Comparison of ENCODE assay signal across 27 cellular contexts in the genomic region with DNA sequence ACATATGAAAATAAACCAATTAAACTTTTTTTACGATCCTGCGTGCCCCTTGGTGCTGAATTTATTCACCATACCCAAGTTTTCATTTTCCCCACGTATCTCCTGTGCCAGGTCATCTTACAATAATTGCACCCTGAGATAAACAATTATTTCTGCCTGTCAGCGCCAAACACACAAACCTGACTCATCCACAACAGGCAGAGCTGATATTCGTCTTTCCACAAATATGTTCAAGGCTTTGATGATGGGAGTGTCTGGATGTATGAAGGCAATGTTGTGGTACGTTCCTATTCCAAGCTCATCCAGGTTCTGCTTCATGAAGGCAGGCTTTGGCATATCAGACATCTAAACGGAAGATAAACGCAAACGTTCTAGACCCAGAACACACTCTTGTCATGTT. TPM values are rescaled to one million over a fixed set of nuclear protein-coding genes. Genes with fewer than 3 reads are reported as not detected.
A peak's percentile ranks its signal among the peaks of the same experiment; 100 is the strongest.
DNase-seq lines count a peak whose midpoint lies in the region; ATAC-seq, FAIRE-seq and TF ChIP-seq lines count a peak whose summit lies in the region.
"Had no signal": no experiment of that assay in that cellular context is flagged by ENCODE, and none has a peak within 500 bp of the region (broad histone marks: within the 10 kb centered on the region; RNA-seq: fewer than 3 reads in every experiment).

No MANE protein-coding gene starts in this region.

- H3K4me1 ChIP-seq in astrocyte (ENCODE audit: insufficient read depth, low read length): no peaks in the 10 kb centered on the region
- H3K4me1 ChIP-seq in keratinocyte (ENCODE audit: control insufficient read depth, extremely low read depth, insufficient read depth, low read length): peaks cover 13% of the 10 kb centered on the region
- H3K4me1 ChIP-seq in CD8-positive, alpha-beta T cell (ENCODE audit: insufficient read depth, low read length): no peaks in the 10 kb centered on the region
- H3K4me1 ChIP-seq: tibial nerve had no signal

- no peak overlapping the region for H3K4me3 Mint-ChIP-seq in astrocyte (ENCODE audit: unreplicated experiment)
- H3K4me3 Mint-ChIP-seq in CD8-positive, alpha-beta T cell: no peak overlapping the region
- H3K4me3 Mint-ChIP-seq in activated CD8-positive, alpha-beta memory T cell treated with anti-CD3 and anti-CD28 coated beads, Interleukin-2, amount 10 ng/mL, durations not matched to agents 7 days and 5 days: no peak overlapping the region
- H3K4me3 Mint-ChIP-seq: activated CD4-positive, alpha-beta T cell treated with anti-CD3 and anti-CD28 coated beads for 36 hours; activated naive CD8-positive, alpha-beta T cell treated with anti-CD3 and anti-CD28 coated beads for 36 hours had no signal

- H3K9me1 ChIP-seq in keratinocyte (ENCODE audit: control insufficient read depth, extremely low read depth, insufficient read depth, low read length): no peaks in the 10 kb centered on the region

- H3K9me3 Mint-ChIP-seq in astrocyte (ENCODE audit: unreplicated experiment): no peaks in the 10 kb centered on the region
- H3K9me3 Mint-ChIP-seq in CD8-positive, alpha-beta T cell: no peaks in the 10 kb centered on the region
- H3K9me3 Mint-ChIP-seq in activated CD8-positive, alpha-beta memory T cell treated with anti-CD3 and anti-CD28 coated beads, Interleukin-2, amount 10 ng/mL, durations not matched to agents 7 days and 5 days (ENCODE audit: low read depth): no peaks in the 10 kb centered on the region
- H3K9me3 Mint-ChIP-seq: activated naive CD8-positive, alpha-beta T cell treated with anti-CD3 and anti-CD28 coated beads for 36 hours had no signal

- no peak for FAIRE-seq in astrocyte (lab: Jason Lieb, UNC)
- peak; percentile 79 for FAIRE-seq in keratinocyte (lab: Jason Lieb, UNC)
- FAIRE-seq: GM12878, H1 had no signal

- no peak overlapping the region for H3K27ac ChIP-seq in astrocyte (ENCODE audit: low read depth, low read length)
- no peak overlapping the region for H3K27ac ChIP-seq in keratinocyte (ENCODE audit: control insufficient read depth, insufficient read depth, low read length)
- H3K27ac ChIP-seq in CD8-positive, alpha-beta T cell (ENCODE audit: low read depth, low read length): no peak overlapping the region
- H3K27ac ChIP-seq: ovary, tibial nerve had no signal

- H3K27me3 ChIP-seq in astrocyte (ENCODE audit: insufficient read depth, low read length): no peaks in the 10 kb centered on the region
- H3K27me3 ChIP-seq in keratinocyte (ENCODE audit: control insufficient read depth, extremely low read depth, insufficient read depth, low read length): no peaks in the 10 kb centered on the region
- H3K27me3 ChIP-seq in CD8-positive, alpha-beta T cell (ENCODE audit: insufficient read depth, low read length): no peaks in the 10 kb centered on the region
- H3K27me3 ChIP-seq: ovary, tibial nerve had no signal

- ATAC-seq in GM21447 (IDR thresholded peaks at IDR 0.05; ENCODE audit: unreplicated experiment): no peak
- ATAC-seq in CD8-positive, alpha-beta T cell: no peak
- no peak for ATAC-seq in activated CD8-positive, alpha-beta memory T cell treated with anti-CD3 and anti-CD28 coated beads, Interleukin-2, amount 10 ng/mL, durations not matched to agents 7 days and 5 days
- ATAC-seq: activated CD4-positive, alpha-beta T cell treated with anti-CD3 and anti-CD28 coated beads for 36 hours; GM12878; mucosa of descending colon had no signal

- H3K9me3 ChIP-seq in astrocyte (ENCODE audit: insufficient read depth, low read depth, low read length): no peaks in the 10 kb centered on the region
- no peaks in the 10 kb centered on the region for H3K9me3 ChIP-seq in keratinocyte (ENCODE audit: control insufficient read depth, low read depth, low read length)
- H3K9me3 ChIP-seq in CD8-positive, alpha-beta T cell (ENCODE audit: low read length): no peaks in the 10 kb centered on the region
- H3K9me3 ChIP-seq: mucosa of descending colon, ovary, tibial nerve had no signal

- POLR2A ChIA-PET in CD8-positive, alpha-beta T cell (lab: Charles Lee): no interaction called here

- H3K4me2 ChIP-seq in astrocyte (ENCODE audit: low read length) (no peak overlapping the region), keratinocyte (ENCODE audit: control insufficient read depth, extremely low read depth, insufficient read depth, low read depth, low read length) (peak overlapping the region; percentile 24)

- no peaks in the 10 kb centered on the region for H3K27me3 Mint-ChIP-seq in astrocyte (ENCODE audit: low read depth, unreplicated experiment)
- H3K27me3 Mint-ChIP-seq in CD8-positive, alpha-beta T cell (ENCODE audit: low read depth): no peaks in the 10 kb centered on the region
- no peaks in the 10 kb centered on the region for H3K27me3 Mint-ChIP-seq in activated CD8-positive, alpha-beta memory T cell treated with anti-CD3 and anti-CD28 coated beads, Interleukin-2, amount 10 ng/mL, durations not matched to agents 7 days and 5 days
- H3K27me3 Mint-ChIP-seq: activated CD4-positive, alpha-beta T cell treated with anti-CD3 and anti-CD28 coated beads for 36 hours; activated naive CD8-positive, alpha-beta T cell treated with anti-CD3 and anti-CD28 coated beads for 36 hours had no signal

- peaks cover 4% of the 10 kb centered on the region for H3K4me1 Mint-ChIP-seq in astrocyte (ENCODE audit: low read depth, unreplicated experiment)
- H3K4me1 Mint-ChIP-seq in CD8-positive, alpha-beta T cell (ENCODE audit: low read depth): peaks cover 3% of the 10 kb centered on the region
- peaks cover 2% of the 10 kb centered on the region for H3K4me1 Mint-ChIP-seq in activated CD8-positive, alpha-beta memory T cell treated with anti-CD3 and anti-CD28 coated beads, Interleukin-2, amount 10 ng/mL, durations not matched to agents 7 days and 5 days

- H2AFZ ChIP-seq in astrocyte (ENCODE audit: low read depth, low read length): no peak overlapping the region
- no peak overlapping the region for H2AFZ ChIP-seq in keratinocyte (ENCODE audit: control insufficient read depth, low read length)

- H4K20me1 ChIP-seq in astrocyte (ENCODE audit: insufficient read depth, low read length): no peaks in the 10 kb centered on the region
- H4K20me1 ChIP-seq in keratinocyte (ENCODE audit: control insufficient read depth, extremely low read depth, insufficient read depth, low read length): no peaks in the 10 kb centered on the region

- dilution Hi-C loops in keratinocyte (cut with MboI; ENCODE audit: extremely low pct_ligation_motif_present, low sequenced_read_pairs): no loop called here

- CTCF ChIA-PET in CD8-positive, alpha-beta T cell (lab: Charles Lee): no interaction called here
- CTCF ChIA-PET in activated CD8-positive, alpha-beta memory T cell treated with anti-CD3 and anti-CD28 coated beads, Interleukin-2, amount 10 ng/mL, durations not matched to agents 7 days and 5 days (lab: Charles Lee): no interaction called here

- no peak overlapping the region for H3K27ac Mint-ChIP-seq in astrocyte (ENCODE audit: unreplicated experiment)
- no peak overlapping the region for H3K27ac Mint-ChIP-seq in CD8-positive, alpha-beta T cell
- H3K27ac Mint-ChIP-seq in activated CD8-positive, alpha-beta memory T cell treated with anti-CD3 and anti-CD28 coated beads, Interleukin-2, amount 10 ng/mL, durations not matched to agents 7 days and 5 days: no peak overlapping the region
- H3K27ac Mint-ChIP-seq: activated CD4-positive, alpha-beta T cell treated with anti-CD3 and anti-CD28 coated beads for 36 hours; activated naive CD8-positive, alpha-beta T cell treated with anti-CD3 and anti-CD28 coated beads for 36 hours had no signal

- DNase-seq in EH (ENCODE audit: low read depth) (peak; percentile 26), M059J (ENCODE audit: low read depth) (peak; percentile 52), astrocyte (ENCODE audit: low read depth) (peak; percentile 63), keratinocyte (ENCODE audit: low read depth, low spot score) (peak; percentile 38), mucosa of gallbladder (ENCODE audit: low spot score) (no peak)
- no peak for DNase-seq in CD8-positive, alpha-beta T cell
- no peak for DNase-seq in activated CD8-positive, alpha-beta memory T cell treated with anti-CD3 and anti-CD28 coated beads, Interleukin-2, amount 10 ng/mL, durations not matched to agents 7 days and 5 days
- DNase-seq: ACHN; activated CD4-positive, alpha-beta T cell treated with anti-CD3 and anti-CD28 coated beads for 36 hours; activated effector memory CD4-positive, alpha-beta T cell treated with Interleukin-2 at 50 U/mL for 16 hours; activated naive CD8-positive, alpha-beta T cell treated with anti-CD3 and anti-CD28 coated beads for 36 hours; C1 segment of cervical spinal cord; cerebellar nuclear complex; DND-41; KBM-7; kidney; mucosa of descending colon; NCI-H1417; NCI-H2081 treated with DMSO at 0.1 percent for 48 hours; NCI-H774; ovary; stimulated activated CD4-positive, alpha-beta T cell treated with anti-CD3 and anti-CD28 coated beads, Interleukin-1b, Interleukin-23, amount 100 ng/mL, for 48 hours had no signal

- H3K4me3 ChIP-seq in astrocyte (ENCODE audit: insufficient read depth, low read depth, low read length): no peak overlapping the region
- no peak overlapping the region for H3K4me3 ChIP-seq in keratinocyte (ENCODE audit: control insufficient read depth in 2 of 3, extremely low read depth in 1 of 3, insufficient read depth in 2 of 3, low read depth in 1 of 3, low read length in 3 of 3)
- H3K4me3 ChIP-seq in CD8-positive, alpha-beta T cell (ENCODE audit: low read depth, low read length): no peak overlapping the region
- H3K4me3 ChIP-seq: GM12878, mucosa of descending colon, ovary, skin epidermis, tibial nerve had no signal

- TF ChIP-seq CTCF in astrocyte (IDR thresholded peaks at IDR 0.05; ENCODE audit: insufficient read depth, low read depth, low read length) (no peak), keratinocyte (optimal IDR thresholded peaks at IDR 0.05 in 1 of 3, IDR thresholded peaks at IDR 0.05 in 1 of 3, conservative IDR thresholded peaks at IDR 0.05 in 1 of 3; ENCODE audit: extremely low read depth in 1 of 3, insufficient read depth in 2 of 3, low read length in 3 of 3) (no peak)
- no peak for TF ChIP-seq CTCF in CD8-positive, alpha-beta T cell (IDR thresholded peaks at IDR 0.05)

- intact Hi-C loops in CD8-positive, alpha-beta T cell (cut with DNase I, micrococcal nuclease): loop anchor here (5.0 to 10.0 kb wide), 2 partner anchors 67 to 579 kb away; no protein-coding TSS in a partner anchor

- H3K79me2 ChIP-seq in astrocyte (ENCODE audit: insufficient read depth, low read length) (no peaks in the 10 kb centered on the region), keratinocyte (ENCODE audit: control insufficient read depth, insufficient read depth, low read length) (no peaks in the 10 kb centered on the region)

- H3K36me3 ChIP-seq in astrocyte (ENCODE audit: insufficient read depth, low read length) (peaks cover 12% of the 10 kb centered on the region), keratinocyte (ENCODE audit: control insufficient read depth in 2 of 2, extremely low read depth in 1 of 2, insufficient read depth in 2 of 2, low read length in 2 of 2) (peaks cover 0 to 11% of the 10 kb centered on the region in 2 experiments)
- no peaks in the 10 kb centered on the region for H3K36me3 ChIP-seq in CD8-positive, alpha-beta T cell (ENCODE audit: insufficient read depth, low read length)
- H3K36me3 ChIP-seq: ovary had no signal

- peaks cover 17% of the 10 kb centered on the region for H3K36me3 Mint-ChIP-seq in astrocyte (ENCODE audit: low read depth, unreplicated experiment)
- H3K36me3 Mint-ChIP-seq in CD8-positive, alpha-beta T cell: peaks cover 58% of the 10 kb centered on the region
- peaks cover 10% of the 10 kb centered on the region for H3K36me3 Mint-ChIP-seq in activated CD8-positive, alpha-beta memory T cell treated with anti-CD3 and anti-CD28 coated beads, Interleukin-2, amount 10 ng/mL, durations not matched to agents 7 days and 5 days

- H3K9ac ChIP-seq in astrocyte (ENCODE audit: low read length) (no peak overlapping the region), keratinocyte (ENCODE audit: control insufficient read depth, extremely low read depth, insufficient read depth, low read length) (no peak overlapping the region)

RNA-seq across cellular contexts. Expression of gene RHEB, which starts 45.8 kb away (rescaled TPM):
- 168 and 238 TPM in 2 replicates for total RNA-seq in M059J (2014; rRNA removed; shearing (Covaris generic))
- total RNA-seq in astrocyte (131 and 143 TPM in 2 replicates), mucosa of gallbladder (75.2 TPM)
- 67.2 to 138 TPM (median 69.4 TPM) in 3 replicates for polyA plus RNA-seq in keratinocyte
- polyA plus RNA-seq in keratinocyte (2011; ENCODE audit: low read depth): 143 TPM
- polyA plus RNA-seq in keratinocyte (2011; cell fraction: cytosol; rRNA removed): 73.9 and 121 TPM in 2 replicates
- polyA plus RNA-seq in keratinocyte (2011; cell fraction: nucleus; rRNA removed): 38.5 and 58.5 TPM in 2 replicates
- polyA plus RNA-seq in keratinocyte (2012; ENCODE audit: low replicate concordance): 75.8 and 112 TPM in 2 replicates
- polyA minus RNA-seq in keratinocyte: 6.7 to 17.2 TPM (median 12.1 TPM) in 3 replicates
- polyA minus RNA-seq in keratinocyte (2011; cell fraction: cytosol; rRNA and poly(A)+ RNA removed): 42.4 TPM
- polyA minus RNA-seq in keratinocyte (2011; cell fraction: nucleus; rRNA and poly(A)+ RNA removed): 9.7 and 18.8 TPM in 2 replicates
- total RNA-seq in CD8-positive, alpha-beta T cell: 10 to 100 TPM; 57.2 to 61.0 TPM
- total RNA-seq in activated CD8-positive, alpha-beta memory T cell treated with anti-CD3 and anti-CD28 coated beads, Interleukin-2, amount 10 ng/mL, durations not matched to agents 7 days and 5 days: 10 to 100 TPM; 66.2 to 73.0 TPM

Comparison
In these comparisons a context has a peak if more than half of its experiments do, and no peak if none do; other contexts are left out.
1. DNase-seq: peak in EH (single experiment), M059J (single experiment), astrocyte (single experiment) and keratinocyte (single experiment); none in CD8-positive, alpha-beta T cell (0 of 7), activated CD8-positive, alpha-beta memory T cell treated with anti-CD3 and anti-CD28 coated beads, Interleukin-2, amount 10 ng/mL, durations not matched to agents 7 days and 5 days (single experiment) and mucosa of gallbladder (single experiment).